Comparison of ENCODE assay signal across 8 cellular contexts in the genomic region with DNA sequence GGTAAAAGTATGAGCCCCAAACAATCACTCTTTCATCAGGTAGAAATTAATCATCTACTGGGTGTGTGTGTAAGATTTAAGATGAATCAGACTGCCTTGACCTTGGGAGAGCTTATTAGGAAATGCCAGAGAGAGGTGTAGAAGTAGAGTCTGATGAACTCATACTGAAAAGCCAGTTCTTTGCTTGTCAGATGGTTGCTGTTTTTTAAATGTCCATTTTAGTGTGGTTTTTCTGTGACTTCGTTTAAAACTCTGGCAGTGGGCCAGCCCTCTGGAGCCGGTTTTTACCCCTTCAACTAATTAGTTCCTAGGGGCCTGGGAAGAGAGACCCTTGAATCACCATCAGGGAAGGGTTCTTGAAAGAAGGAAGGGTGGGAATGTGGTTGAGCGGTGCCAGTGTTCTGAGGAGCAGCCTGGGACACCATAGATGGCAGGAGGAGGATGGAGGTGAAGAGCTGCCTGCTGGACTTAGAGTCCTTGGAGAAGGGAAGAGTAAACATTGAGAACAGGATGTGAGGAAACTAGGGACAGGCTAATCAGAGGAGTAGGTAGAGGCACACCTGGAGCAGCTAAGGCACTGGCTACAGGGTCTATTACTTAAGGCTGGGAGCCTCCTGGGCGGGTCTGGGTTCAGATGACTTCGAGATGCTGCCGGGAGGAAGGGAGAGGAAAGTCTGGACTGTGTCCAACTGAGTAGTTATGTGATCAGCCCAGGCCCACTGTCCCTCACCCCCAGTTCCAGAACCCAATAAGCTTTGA.
DNase-seq lines count a peak whose midpoint lies in the region; ATAC-seq and TF ChIP-seq lines count a peak whose summit lies in the region.

No MANE protein-coding gene starts in this region.

- H3K9me3 ChIP-seq in left lung (no peaks in the 10 kb centered on the region), tibial nerve (no peaks in the 10 kb centered on the region)

- 42 to 50% methylated on average over 6 of the region's 6 CpGs for WGBS in tibial nerve, 2 donors

- TF ChIP-seq POLR2A in tibial nerve (IDR thresholded peaks at IDR 0.05): no peak

- intact Hi-C loops in left lung (cut with DNase I): loop anchor here in 1 of 2 donors (10.0 kb wide), 1 partner anchor 51 kb away; no protein-coding TSS in a partner anchor

- peak overlapping the region; percentile 78 to 83 for H3K4me3 ChIP-seq in left lung
- peak overlapping the region; percentile 85 to 95 (median 91) for H3K4me3 ChIP-seq in tibial nerve

- H3K27ac ChIP-seq in angular gyrus (ENCODE audit: low read depth, low read length) (peak overlapping the region; percentile 5), left lung (peak overlapping the region; percentile 96 to 100), tibial nerve (peak overlapping the region in 3 of 4 donors; percentile 94 to 97 (median 97))

- no peaks in the 10 kb centered on the region for H3K36me3 ChIP-seq in left lung
- H3K36me3 ChIP-seq in tibial nerve: no peaks in the 10 kb centered on the region

- no peak for TF ChIP-seq EP300 in tibial nerve (IDR thresholded peaks at IDR 0.05)

- H3K27me3 ChIP-seq in left lung (no peaks in the 10 kb centered on the region), tibial nerve (no peaks in the 10 kb centered on the region)

- H3K4me1 ChIP-seq in left lung (peaks cover 52 to 80% of the 10 kb centered on the region in 2 donors), tibial nerve (peaks cover 0 to 77% (median 50%) of the 10 kb centered on the region in 4 donors)

- TF ChIP-seq CTCF in left lung (IDR thresholded peaks at IDR 0.05) (no peak), tibial nerve (IDR thresholded peaks at IDR 0.05) (no peak)

- DNase-seq in NCI-H1105 treated with DMSO at 0.1 percent for 48 hours (lab: John Stamatoyannopoulos, UW) (peak; percentile 26), NCI-H1105 (lab: John Stamatoyannopoulos, UW) (no peak), NCI-H146 treated with DMSO at 0.1 percent for 48 hours (lab: John Stamatoyannopoulos, UW; ENCODE audit: unreplicated experiment) (peak; percentile 9), left lung (no peak), tibial nerve (ENCODE audit: low spot score in 2 of 2) (no peak), NCI-H187 (lab: John Stamatoyannopoulos, UW) (no peak)

- ATAC-seq in left lung (peak; percentile 5), HG03159 (IDR thresholded peaks at IDR 0.05; ENCODE audit: unreplicated experiment) (no peak)

Comparison
In these comparisons a context has a peak if more than half of its experiments do, and no peak if none do; other contexts are left out.
1. DNase-seq: peak in NCI-H1105 treated with DMSO at 0.1 percent for 48 hours (single experiment) and NCI-H146 treated with DMSO at 0.1 percent for 48 hours (single experiment); none in NCI-H1105 (single experiment), left lung (0 of 2), tibial nerve (0 of 2) and NCI-H187 (0 of 2).
2. H3K27ac ChIP-seq: peak in every context shown above with its lines; median percentile 98 in left lung; 97 in tibial nerve; 5 in angular gyrus.